Comparison of ENCODE assay signal across 8 cellular contexts in the genomic region with DNA sequence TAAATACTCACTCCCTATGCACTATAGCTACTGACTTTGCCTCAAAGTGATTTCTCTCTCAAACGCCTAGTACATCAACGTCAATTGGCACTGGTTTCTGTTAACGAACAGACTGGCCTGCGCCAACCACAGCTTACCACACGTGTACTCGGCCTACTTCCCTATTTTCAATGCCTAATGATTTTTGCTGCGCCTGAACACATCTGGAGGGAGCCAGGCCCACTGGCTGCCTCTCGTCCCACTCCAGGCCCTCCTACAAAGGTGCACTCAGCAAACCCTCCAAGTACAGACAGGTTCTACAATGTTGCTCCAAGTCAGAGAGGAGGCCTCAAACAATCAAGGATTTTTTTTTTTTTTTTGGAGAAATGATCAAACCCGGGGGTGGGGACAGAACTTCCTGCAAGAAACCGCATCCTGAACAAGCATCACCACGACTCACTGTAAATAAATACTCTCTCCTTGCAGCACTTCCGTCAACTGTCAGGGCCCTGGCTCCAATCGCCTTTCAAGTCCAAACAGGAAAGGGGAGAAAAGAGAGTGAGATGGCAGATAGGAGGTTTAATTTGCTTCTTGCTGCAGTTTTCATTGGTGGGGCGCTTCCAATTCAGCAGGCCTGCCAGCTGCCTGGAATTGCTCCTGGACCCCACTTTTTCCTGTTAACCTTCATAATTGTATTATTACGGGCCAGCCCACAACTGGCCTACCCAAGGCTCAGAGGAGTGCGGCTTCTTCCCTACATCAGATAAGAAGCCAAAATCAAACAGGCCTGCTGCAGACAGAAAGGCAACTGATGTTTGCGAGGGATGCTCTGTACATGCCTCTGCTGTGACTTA.
DNase-seq lines count a peak whose midpoint lies in the region; ATAC-seq, FAIRE-seq and TF ChIP-seq lines count a peak whose summit lies in the region.

No MANE protein-coding gene starts in this region.

- H3K4me1 ChIP-seq in astrocyte (ENCODE audit: insufficient read depth, low read length) (peaks cover 17% of the 10 kb centered on the region), lower lobe of right lung (peaks cover 87% of the 10 kb centered on the region), tibial nerve (peaks cover 0 to 35% (median 23%) of the 10 kb centered on the region in 4 donors)

- H3K27me3 ChIP-seq in astrocyte (ENCODE audit: insufficient read depth, low read length) (no peaks in the 10 kb centered on the region), lower lobe of right lung (ENCODE audit: low read depth) (no peaks in the 10 kb centered on the region), tibial nerve (no peaks in the 10 kb centered on the region)

- peak in 1 of 2 donors; percentile 61 for TF ChIP-seq EP300 in tibial nerve (IDR thresholded peaks at IDR 0.05)

- intact Hi-C loops in lower lobe of right lung (cut with DNase I): no loop called here

- H2AFZ ChIP-seq in astrocyte (ENCODE audit: low read depth, low read length): no peak overlapping the region

- peaks cover 10% of the 10 kb centered on the region for H3K36me3 Mint-ChIP-seq in astrocyte (ENCODE audit: low read depth, unreplicated experiment)

- no peaks in the 10 kb centered on the region for H3K36me3 ChIP-seq in astrocyte (ENCODE audit: insufficient read depth, low read length)
- no peaks in the 10 kb centered on the region for H3K36me3 ChIP-seq in lower lobe of right lung
- H3K36me3 ChIP-seq in tibial nerve: no peaks in the 10 kb centered on the region

- H3K27ac Mint-ChIP-seq in astrocyte (ENCODE audit: unreplicated experiment): peak overlapping the region; percentile 72

- ATAC-seq in HG03139 (IDR thresholded peaks at IDR 0.05; ENCODE audit: unreplicated experiment) (peak; percentile 90), lower lobe of right lung (peak; percentile 80 to 89)

- FAIRE-seq in astrocyte (lab: Jason Lieb, UNC): no peak

- WGBS in tibial nerve, 2 donors: 79 to 81% methylated on average over 17 of the region's 17 CpGs

- TF ChIP-seq CTCF in AG04449 (IDR thresholded peaks at IDR 0.05; ENCODE audit: insufficient read depth, low read length, missing control alignments) (no peak), astrocyte (IDR thresholded peaks at IDR 0.05; ENCODE audit: insufficient read depth, low read depth, low read length) (no peak), lower lobe of right lung (IDR thresholded peaks at IDR 0.05) (no peak), tibial nerve (IDR thresholded peaks at IDR 0.05) (no peak)

- peak overlapping the region; percentile 14 for H3K9ac ChIP-seq in astrocyte (ENCODE audit: low read length)

- no peaks in the 10 kb centered on the region for H3K27me3 Mint-ChIP-seq in astrocyte (ENCODE audit: low read depth, unreplicated experiment)

- no peaks in the 10 kb centered on the region for H3K9me3 Mint-ChIP-seq in astrocyte (ENCODE audit: unreplicated experiment)

- H3K4me3 ChIP-seq in AG04449 (ENCODE audit: low read depth, low read length) (no peak overlapping the region), astrocyte (ENCODE audit: insufficient read depth, low read depth, low read length) (no peak overlapping the region), lower lobe of right lung (no peak overlapping the region), tibial nerve (no peak overlapping the region)

- peak; percentile 21 for DNase-seq in AG04449 (ENCODE audit: low read depth, low spot score)
- peak; percentile 33 for DNase-seq in GM19238 (ENCODE audit: insufficient read length, low spot score)
- peak; percentile 91 for DNase-seq in SKM-1 (lab: John Stamatoyannopoulos, UW; ENCODE audit: unreplicated experiment)
- DNase-seq in astrocyte (ENCODE audit: low read depth): peak; percentile 84
- DNase-seq in lower lobe of right lung: peak; percentile 80
- peak in 1 of 2 donors; percentile 39 for DNase-seq in tibial nerve (ENCODE audit: low spot score in 2 of 2)
- DNase-seq in NCI-H2029 treated with DMSO at 0.1 percent for 48 hours (lab: John Stamatoyannopoulos, UW): no peak

- H3K9me3 ChIP-seq in astrocyte (ENCODE audit: insufficient read depth, low read depth, low read length) (no peaks in the 10 kb centered on the region), lower lobe of right lung (no peaks in the 10 kb centered on the region), tibial nerve (no peaks in the 10 kb centered on the region)

- no peak for TF ChIP-seq POLR2A in tibial nerve (IDR thresholded peaks at IDR 0.05)

- H3K4me2 ChIP-seq in astrocyte (ENCODE audit: low read length): peak overlapping the region; percentile 60

- peaks cover 95% of the 10 kb centered on the region for H3K79me2 ChIP-seq in astrocyte (ENCODE audit: insufficient read depth, low read length)

- H3K27ac ChIP-seq in astrocyte (ENCODE audit: low read depth, low read length) (peak overlapping the region; percentile 40), lower lobe of right lung (peak overlapping the region; percentile 82), tibial nerve (peak overlapping the region in 3 of 4 donors; percentile 71 to 79 (median 73))

- POLR2A ChIA-PET in AG04449 (lab: Yijun Ruan, JAX): no interaction called here

- H3K4me1 Mint-ChIP-seq in astrocyte (ENCODE audit: low read depth, unreplicated experiment): peaks cover 55% of the 10 kb centered on the region

- peaks cover 51% of the 10 kb centered on the region for H4K20me1 ChIP-seq in astrocyte (ENCODE audit: insufficient read depth, low read length)

- no peak overlapping the region for H3K4me3 Mint-ChIP-seq in astrocyte (ENCODE audit: unreplicated experiment)

- CTCF ChIA-PET in AG04449 (lab: Yijun Ruan, JAX): interaction anchor here (1.8 kb wide), 1 partner anchor 9 kb away, joined by 6 read pairs; no protein-coding TSS in a partner anchor
